In the genomic region with DNA sequence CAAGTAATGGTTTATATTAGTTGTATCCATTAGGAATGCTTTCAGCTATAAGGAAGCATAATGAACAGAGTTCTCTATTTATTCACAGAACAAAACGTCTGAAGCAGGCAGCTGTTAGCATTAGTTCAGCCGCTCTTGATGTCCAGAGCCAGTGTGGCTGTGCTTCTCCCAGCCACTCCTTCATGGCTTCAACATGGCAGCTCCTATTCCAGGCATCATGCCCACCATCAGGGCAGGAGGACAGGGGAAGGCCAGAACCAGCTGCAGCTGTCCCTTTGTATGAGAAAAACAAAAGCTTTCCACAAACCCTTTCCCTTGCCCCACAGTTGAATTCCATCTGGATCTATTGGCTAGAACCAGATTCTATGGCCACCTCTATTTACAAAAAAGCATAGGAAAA, we compare ENCODE assay signal across 22 cellular contexts.
"Had no signal": no experiment of that assay in that cellular context is flagged by ENCODE, and none has a peak within 500 bp of the region (broad histone marks: within the 10 kb centered on the region; RNA-seq: fewer than 3 reads in every experiment).

No MANE protein-coding gene starts in this region.

- ATAC-seq: gastrocnemius medialis; heart right ventricle; left cardiac atrium; left lung; natural killer cell; right lobe of liver; stimulated activated naive CD8-positive, alpha-beta T cell treated with anti-CD3 and anti-CD28 coated beads, Interleukin-15, amount 100 ng/mL, for 72 hours had no signal

- H3K4me1 ChIP-seq: gastrocnemius medialis, heart right ventricle, left lung, right lobe of liver had no signal

- H3K9me3 ChIP-seq: gastrocnemius medialis, heart right ventricle, left lung, right lobe of liver, suprapubic skin had no signal

- H3K36me3 ChIP-seq: gastrocnemius medialis, heart right ventricle, left lung, right lobe of liver, suprapubic skin had no signal

- H3K27me3 Mint-ChIP-seq: stimulated activated naive CD8-positive, alpha-beta T cell treated with anti-CD3 and anti-CD28 coated beads, Interleukin-15, amount 100 ng/mL, for 72 hours had no signal

- DNase-seq: effector CD4-positive, alpha-beta T cell; foreskin fibroblast; gastrocnemius medialis; glutamatergic neuron; heart right ventricle; left cardiac atrium; left lung; mesendoderm; midbrain; natural killer cell; right lobe of liver; stimulated activated CD4-positive, alpha-beta T cell treated with anti-CD3 and anti-CD28 coated beads, Interleukin-12 subunit alpha, Interleukin-12 subunit beta, amount 100 ng/mL, for 4 hours; stimulated activated CD4-positive, alpha-beta T cell treated with anti-CD3 and anti-CD28 coated beads, Interleukin-1b, Interleukin-23, amount 100 ng/mL, for 48 hours; stimulated activated CD4-positive, alpha-beta T cell treated with anti-CD3 and anti-CD28 coated beads, Interleukin-4, amount 100 ng/mL, for 1 hour; stimulated activated CD8-positive, alpha-beta memory T cell treated with anti-CD3 and anti-CD28 coated beads, Interleukin-4, amount 100 ng/mL, for 48 hours; stimulated activated naive CD4-positive, alpha-beta T cell; stimulated activated naive CD8-positive, alpha-beta T cell treated with anti-CD3 and anti-CD28 coated beads, Interleukin-15, amount 100 ng/mL, for 72 hours; trophoblast cell had no signal

- H3K27ac Mint-ChIP-seq: natural killer cell; stimulated activated naive CD8-positive, alpha-beta T cell treated with anti-CD3 and anti-CD28 coated beads, Interleukin-15, amount 100 ng/mL, for 72 hours had no signal

- H3K4me2 ChIP-seq: smooth muscle cell had no signal

- H3K4me3 Mint-ChIP-seq: natural killer cell; neural crest cell; stimulated activated naive CD8-positive, alpha-beta T cell treated with anti-CD3 and anti-CD28 coated beads, Interleukin-15, amount 100 ng/mL, for 72 hours had no signal

- H3K27ac ChIP-seq: dorsolateral prefrontal cortex, gastrocnemius medialis, heart right ventricle, left lung, right lobe of liver, suprapubic skin had no signal

- H3K9me3 Mint-ChIP-seq: natural killer cell, neural crest cell had no signal

- H3K27me3 ChIP-seq: dorsolateral prefrontal cortex, gastrocnemius medialis, heart right ventricle, left lung, right lobe of liver, suprapubic skin had no signal

- H3K4me3 ChIP-seq: dorsolateral prefrontal cortex, gastrocnemius medialis, heart right ventricle, left lung, right lobe of liver, smooth muscle cell, suprapubic skin had no signal

- H3K4me1 Mint-ChIP-seq: neural crest cell had no signal

- H3K36me3 Mint-ChIP-seq: natural killer cell had no signal
